In genomic region chr15:58517682-58518525, GRCh38 we compare ENCODE assay signal across 8 cellular contexts.
DNase-seq lines count a peak whose midpoint lies in the region; ATAC-seq and TF ChIP-seq lines count a peak whose summit lies in the region.

No MANE protein-coding gene starts in this region.

- TF ChIP-seq CTCF in smooth muscle cell (IDR thresholded peaks at IDR 0.05; ENCODE audit: borderline replicate concordance, insufficient read depth, poor library complexity, severe bottlenecking) (no peak), breast epithelium (IDR thresholded peaks at IDR 0.05) (no peak)

- no peaks in the 10 kb centered on the region for H3K36me3 ChIP-seq in smooth muscle cell (ENCODE audit: low read depth)
- no peaks in the 10 kb centered on the region for H3K36me3 ChIP-seq in breast epithelium

- no peaks in the 10 kb centered on the region for H4K20me1 ChIP-seq in smooth muscle cell (ENCODE audit: low read depth)

- H3K27me3 ChIP-seq in smooth muscle cell (ENCODE audit: low read depth), result no peaks in the 10 kb centered on the region
- no peaks in the 10 kb centered on the region for H3K27me3 ChIP-seq in breast epithelium

- no peaks in the 10 kb centered on the region for H3K27me3 Mint-ChIP-seq in activated CD8-positive, alpha-beta T cell treated with anti-CD3 and anti-CD28 coated beads, Interleukin-2, amount 10 ng/mL, durations not matched to agents 7 days and 5 days (ENCODE audit: low read depth)

- CTCF ChIA-PET in activated CD8-positive, alpha-beta T cell treated with anti-CD3 and anti-CD28 coated beads, Interleukin-2, amount 10 ng/mL, durations not matched to agents 7 days and 5 days (lab: Charles Lee), result interaction anchor here (0.7 to 1.9 kb wide), 34 partner anchors 10 to 290 kb away, joined by 3 to 20 read pairs (median 5); partner anchors contain the start of genes ADAM10 and MINDY2

- H3K27ac ChIP-seq in smooth muscle cell (ENCODE audit: low read depth) (peak overlapping the region; percentile 4), breast epithelium (peak overlapping the region in 1 of 2 donors; percentile 19)

- H3K4me3 Mint-ChIP-seq in activated CD8-positive, alpha-beta T cell treated with anti-CD3 and anti-CD28 coated beads, Interleukin-2, amount 10 ng/mL, durations not matched to agents 7 days and 5 days, result peak overlapping the region; percentile 15

- H3F3A ChIP-seq in smooth muscle cell (ENCODE audit: low read depth), result peaks cover 16% of the 10 kb centered on the region

- H3K4me1 ChIP-seq in smooth muscle cell (ENCODE audit: low read depth), result peaks cover 12% of the 10 kb centered on the region
- no peaks in the 10 kb centered on the region for H3K4me1 ChIP-seq in breast epithelium

- 63% methylated on average over 9 of the region's 9 CpGs for WGBS in smooth muscle cell (ENCODE audit: low lambda C conversion rate)

- intact Hi-C loops in breast epithelium (cut with DNase I; ENCODE audit: low total_unique reads), result loop anchor here (10.0 kb wide), 1 partner anchor 73 kb away; no protein-coding TSS in a partner anchor

- ATAC-seq in GM19025 (IDR thresholded peaks at IDR 0.05; ENCODE audit: low read depth, unreplicated experiment) (peak; percentile 69), HG03108 (IDR thresholded peaks at IDR 0.05; ENCODE audit: unreplicated experiment) (peak; percentile 71)
- peak; percentile 36 for ATAC-seq in activated CD8-positive, alpha-beta T cell treated with anti-CD3 and anti-CD28 coated beads, Interleukin-2, amount 10 ng/mL, durations not matched to agents 7 days and 5 days

- peaks cover 69% of the 10 kb centered on the region for H3K4me1 Mint-ChIP-seq in activated CD8-positive, alpha-beta T cell treated with anti-CD3 and anti-CD28 coated beads, Interleukin-2, amount 10 ng/mL, durations not matched to agents 7 days and 5 days (ENCODE audit: low read depth)

- H3K36me3 Mint-ChIP-seq in activated CD8-positive, alpha-beta T cell treated with anti-CD3 and anti-CD28 coated beads, Interleukin-2, amount 10 ng/mL, durations not matched to agents 7 days and 5 days (ENCODE audit: low read depth), result peaks cover 17% of the 10 kb centered on the region

- POLR2A ChIA-PET in activated CD8-positive, alpha-beta T cell treated with anti-CD3 and anti-CD28 coated beads, Interleukin-2, amount 10 ng/mL, durations not matched to agents 7 days and 5 days (lab: Charles Lee), result interaction anchor here (0.7 to 2.9 kb wide), 11 partner anchors 10 to 253 kb away, joined by 3 to 17 read pairs (median 4); no protein-coding TSS in a partner anchor

- H3K9me3 ChIP-seq in smooth muscle cell (replicated peaks; ENCODE audit: low read depth), result no peaks in the 10 kb centered on the region
- H3K9me3 ChIP-seq in breast epithelium, result no peaks in the 10 kb centered on the region

- peak overlapping the region; percentile 88 for H3K27ac Mint-ChIP-seq in activated CD8-positive, alpha-beta T cell treated with anti-CD3 and anti-CD28 coated beads, Interleukin-2, amount 10 ng/mL, durations not matched to agents 7 days and 5 days

- no peaks in the 10 kb centered on the region for H3K79me2 ChIP-seq in smooth muscle cell (ENCODE audit: low read depth)

- no peak overlapping the region for H3K9ac ChIP-seq in smooth muscle cell (ENCODE audit: low read depth)

- H3K4me3 ChIP-seq in smooth muscle cell (no peak overlapping the region), breast epithelium (no peak overlapping the region)

- peak overlapping the region; percentile 1 for H3K4me2 ChIP-seq in smooth muscle cell

- DNase-seq in activated CD8-positive, alpha-beta T cell treated with anti-CD3 and anti-CD28 coated beads, Interleukin-2, amount 10 ng/mL, durations not matched to agents 7 days and 5 days, result peak; percentile 48
- DNase-seq in smooth muscle cell (lab: John Stamatoyannopoulos, UW; ENCODE audit: unreplicated experiment) (no peak), KG1 (lab: John Stamatoyannopoulos, UW) (no peak), COLO668 (lab: John Stamatoyannopoulos, UW; ENCODE audit: unreplicated experiment) (no peak), breast epithelium (ENCODE audit: low spot score in 2 of 2) (no peak), NCI-H1694 treated with DMSO at 0.1 percent for 48 hours (lab: John Stamatoyannopoulos, UW) (no peak)

- H2AFZ ChIP-seq in smooth muscle cell (ENCODE audit: low read depth), result peak overlapping the region; percentile 23

- TF ChIP-seq POLR2A in breast epithelium (IDR thresholded peaks at IDR 0.05), result no peak

- peaks cover 7% of the 10 kb centered on the region for H3K9me3 Mint-ChIP-seq in activated CD8-positive, alpha-beta T cell treated with anti-CD3 and anti-CD28 coated beads, Interleukin-2, amount 10 ng/mL, durations not matched to agents 7 days and 5 days (ENCODE audit: insufficient read depth)
